Comparison of ENCODE assay signal across 1 cellular context in genomic region chr18:48931680-48932461, GRCh38.
A peak's percentile ranks its signal among the peaks of the same experiment; 100 is the strongest.
TF ChIP-seq lines count a peak whose summit lies in the region.

No MANE protein-coding gene starts in this region.

TF ChIP-seq in HEK293, 187 proteins besides CTCF, POLR2A, EP300 and RAD21 (continued from another document and continues in another):
- TF ChIP-seq, protein P1, sequence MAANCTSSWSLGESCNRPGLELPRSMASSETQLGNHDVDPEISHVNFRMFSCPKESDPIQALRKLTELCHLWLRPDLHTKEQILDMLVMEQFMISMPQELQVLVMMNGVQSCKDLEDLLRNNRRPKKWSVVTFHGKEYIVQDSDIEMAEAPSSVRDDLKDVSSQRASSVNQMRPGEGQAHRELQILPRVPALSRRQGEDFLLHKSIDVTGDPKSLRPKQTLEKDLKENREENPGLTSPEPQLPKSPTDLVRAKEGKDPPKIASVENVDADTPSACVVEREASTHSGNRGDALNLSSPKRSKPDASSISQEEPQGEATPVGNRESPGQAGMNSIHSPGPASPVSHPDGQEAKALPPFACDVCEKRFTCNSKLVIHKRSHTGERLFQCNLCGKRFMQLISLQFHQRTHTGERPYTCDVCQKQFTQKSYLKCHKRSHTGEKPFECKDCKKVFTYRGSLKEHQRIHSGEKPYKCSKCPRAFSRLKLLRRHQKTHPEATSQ (tag by site-specific recombination; IDR thresholded peaks at IDR 0.05), result no peak
- TF ChIP-seq ZNF350 (tag by site-specific recombination; IDR thresholded peaks at IDR 0.05) (no peak), ZNF341 (tag by site-specific recombination; IDR thresholded peaks at IDR 0.05; ENCODE audit: low read depth) (peak; percentile 70), KLF1 (tag by site-specific recombination; IDR thresholded peaks at IDR 0.05) (no peak), RBAK (tag by site-specific recombination; IDR thresholded peaks at IDR 0.05) (no peak), PATZ1 (tag by site-specific recombination; IDR thresholded peaks at IDR 0.05) (peak; percentile 54), ZNF626 (tag by site-specific recombination; IDR thresholded peaks at IDR 0.05) (no peak), PRDM4 (tag by site-specific recombination; IDR thresholded peaks at IDR 0.05) (no peak), ZNF76 (tag by site-specific recombination; IDR thresholded peaks at IDR 0.05; ENCODE audit: borderline replicate concordance, low read depth) (no peak), BCL11B (tag by site-specific recombination; IDR thresholded peaks at IDR 0.05; ENCODE audit: low read depth) (no peak), GLI2 (tag by site-specific recombination; IDR thresholded peaks at IDR 0.05; ENCODE audit: borderline replicate concordance, low read depth) (no peak), ZNF664 (tag by site-specific recombination; IDR thresholded peaks at IDR 0.05) (no peak), ZNF621 (tag by site-specific recombination; IDR thresholded peaks at IDR 0.05) (no peak), ZNF660 (tag by site-specific recombination; IDR thresholded peaks at IDR 0.05) (0 out of 2 replicates have a peak, but pooled peaks have one; percentile 22), ZNF248 (tag by site-specific recombination; IDR thresholded peaks at IDR 0.05) (no peak), MYNN (tag by site-specific recombination; IDR thresholded peaks at IDR 0.05; ENCODE audit: borderline replicate concordance) (no peak), ZNF585B (tag by site-specific recombination; IDR thresholded peaks at IDR 0.05) (no peak), ZNF335 (tag by site-specific recombination; conservative IDR thresholded peaks at IDR 0.05) (no peak), ZNF558 (tag by site-specific recombination; IDR thresholded peaks at IDR 0.05) (no peak), ZNF776 (tag by site-specific recombination; IDR thresholded peaks at IDR 0.05; ENCODE audit: borderline replicate concordance) (no peak), ZNF214 (tag by site-specific recombination; IDR thresholded peaks at IDR 0.05; ENCODE audit: borderline replicate concordance) (no peak), ZSCAN30 (tag by site-specific recombination; IDR thresholded peaks at IDR 0.05) (no peak; the same call in 1 of the 2 replicates), ZNF768 (tag by site-specific recombination; IDR thresholded peaks at IDR 0.05) (no peak), ZNF596 (tag by site-specific recombination; IDR thresholded peaks at IDR 0.05) (no peak), ELK4 (IDR thresholded peaks at IDR 0.05; ENCODE audit: borderline replicate concordance, low read depth, low read length) (no peak), ZBTB17 (tag by site-specific recombination; IDR thresholded peaks at IDR 0.05) (peak; percentile 43; the same call in 1 of the 2 replicates), ZNF366 (tag by site-specific recombination; conservative IDR thresholded peaks at IDR 0.05) (no peak), ZNF600 (tag by site-specific recombination; IDR thresholded peaks at IDR 0.05) (0 out of 2 replicates have a peak, but pooled peaks have one; percentile 49), ZNF792 (tag by site-specific recombination; IDR thresholded peaks at IDR 0.05) (no peak), PRDM1 (tag by site-specific recombination; IDR thresholded peaks at IDR 0.05) (no peak), ZSCAN16 (tag by site-specific recombination; IDR thresholded peaks at IDR 0.05) (no peak), IKZF3 (tag by site-specific recombination; IDR thresholded peaks at IDR 0.05) (no peak), ZFHX2 (tag by site-specific recombination; conservative IDR thresholded peaks at IDR 0.05) (no peak), SALL2 (tag by site-specific recombination; IDR thresholded peaks at IDR 0.05; ENCODE audit: borderline replicate concordance) (no peak), ZNF785 (tag by site-specific recombination; IDR thresholded peaks at IDR 0.05) (no peak), KLF16 (tag by site-specific recombination; IDR thresholded peaks at IDR 0.05) (no peak), ZFP37 (tag by site-specific recombination; IDR thresholded peaks at IDR 0.05) (no peak), SCRT1 (tag by site-specific recombination; IDR thresholded peaks at IDR 0.05; ENCODE audit: borderline replicate concordance) (no peak), ZNF692 (tag by site-specific recombination; IDR thresholded peaks at IDR 0.05) (peak; percentile 87; the same call in 1 of the 2 replicates), ZNF473 (tag by site-specific recombination; IDR thresholded peaks at IDR 0.05) (no peak), ZNF169 (tag by site-specific recombination; IDR thresholded peaks at IDR 0.05) (no peak)
- TF ChIP-seq, protein P2, sequence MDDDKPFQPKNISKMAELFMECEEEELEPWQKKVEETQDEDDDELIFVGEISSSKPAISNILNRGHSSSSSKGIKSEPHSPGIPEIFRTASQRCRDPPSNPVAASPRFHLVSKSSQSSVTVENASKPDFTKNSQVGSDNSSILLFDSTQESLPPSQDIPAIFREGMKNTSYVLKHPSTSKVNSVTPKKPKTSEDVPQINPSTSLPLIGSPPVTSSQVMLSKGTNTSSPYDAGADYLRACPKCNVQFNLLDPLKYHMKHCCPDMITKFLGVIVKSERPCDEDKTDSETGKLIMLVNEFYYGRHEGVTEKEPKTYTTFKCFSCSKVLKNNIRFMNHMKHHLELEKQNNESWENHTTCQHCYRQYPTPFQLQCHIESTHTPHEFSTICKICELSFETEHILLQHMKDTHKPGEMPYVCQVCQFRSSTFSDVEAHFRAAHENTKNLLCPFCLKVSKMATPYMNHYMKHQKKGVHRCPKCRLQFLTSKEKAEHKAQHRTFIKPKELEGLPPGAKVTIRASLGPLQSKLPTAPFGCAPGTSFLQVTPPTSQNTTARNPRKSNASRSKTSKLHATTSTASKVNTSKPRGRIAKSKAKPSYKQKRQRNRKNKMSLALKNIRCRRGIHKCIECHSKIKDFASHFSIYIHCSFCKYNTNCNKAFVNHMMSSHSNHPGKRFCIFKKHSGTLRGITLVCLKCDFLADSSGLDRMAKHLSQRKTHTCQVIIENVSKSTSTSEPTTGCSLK (tag by site-specific recombination; IDR thresholded peaks at IDR 0.05), result no peak
- TF ChIP-seq, protein P3, sequence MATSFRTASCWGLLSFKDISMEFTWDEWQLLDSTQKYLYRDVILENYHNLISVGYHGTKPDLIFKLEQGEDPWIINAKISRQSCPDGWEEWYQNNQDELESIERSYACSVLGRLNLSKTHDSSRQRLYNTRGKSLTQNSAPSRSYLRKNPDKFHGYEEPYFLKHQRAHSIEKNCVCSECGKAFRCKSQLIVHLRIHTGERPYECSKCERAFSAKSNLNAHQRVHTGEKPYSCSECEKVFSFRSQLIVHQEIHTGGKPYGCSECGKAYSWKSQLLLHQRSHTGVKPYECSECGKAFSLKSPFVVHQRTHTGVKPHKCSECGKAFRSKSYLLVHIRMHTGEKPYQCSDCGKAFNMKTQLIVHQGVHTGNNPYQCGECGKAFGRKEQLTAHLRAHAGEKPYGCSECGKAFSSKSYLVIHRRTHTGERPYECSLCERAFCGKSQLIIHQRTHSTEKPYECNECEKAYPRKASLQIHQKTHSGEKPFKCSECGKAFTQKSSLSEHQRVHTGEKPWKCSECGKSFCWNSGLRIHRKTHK (tag by site-specific recombination; IDR thresholded peaks at IDR 0.05), result no peak
- TF ChIP-seq, protein P4, sequence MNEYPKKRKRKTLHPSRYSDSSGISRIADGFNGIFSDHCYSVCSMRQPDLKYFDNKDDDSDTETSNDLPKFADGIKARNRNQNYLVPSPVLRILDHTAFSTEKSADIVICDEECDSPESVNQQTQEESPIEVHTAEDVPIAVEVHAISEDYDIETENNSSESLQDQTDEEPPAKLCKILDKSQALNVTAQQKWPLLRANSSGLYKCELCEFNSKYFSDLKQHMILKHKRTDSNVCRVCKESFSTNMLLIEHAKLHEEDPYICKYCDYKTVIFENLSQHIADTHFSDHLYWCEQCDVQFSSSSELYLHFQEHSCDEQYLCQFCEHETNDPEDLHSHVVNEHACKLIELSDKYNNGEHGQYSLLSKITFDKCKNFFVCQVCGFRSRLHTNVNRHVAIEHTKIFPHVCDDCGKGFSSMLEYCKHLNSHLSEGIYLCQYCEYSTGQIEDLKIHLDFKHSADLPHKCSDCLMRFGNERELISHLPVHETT (tag by site-specific recombination; IDR thresholded peaks at IDR 0.05), result no peak
- TF ChIP-seq, protein P5, sequence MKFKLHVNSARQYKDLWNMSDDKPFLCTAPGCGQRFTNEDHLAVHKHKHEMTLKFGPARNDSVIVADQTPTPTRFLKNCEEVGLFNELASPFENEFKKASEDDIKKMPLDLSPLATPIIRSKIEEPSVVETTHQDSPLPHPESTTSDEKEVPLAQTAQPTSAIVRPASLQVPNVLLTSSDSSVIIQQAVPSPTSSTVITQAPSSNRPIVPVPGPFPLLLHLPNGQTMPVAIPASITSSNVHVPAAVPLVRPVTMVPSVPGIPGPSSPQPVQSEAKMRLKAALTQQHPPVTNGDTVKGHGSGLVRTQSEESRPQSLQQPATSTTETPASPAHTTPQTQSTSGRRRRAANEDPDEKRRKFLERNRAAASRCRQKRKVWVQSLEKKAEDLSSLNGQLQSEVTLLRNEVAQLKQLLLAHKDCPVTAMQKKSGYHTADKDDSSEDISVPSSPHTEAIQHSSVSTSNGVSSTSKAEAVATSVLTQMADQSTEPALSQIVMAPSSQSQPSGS (tag by site-specific recombination; IDR thresholded peaks at IDR 0.05; ENCODE audit: low read depth), result no peak
- TF ChIP-seq, protein P6, sequence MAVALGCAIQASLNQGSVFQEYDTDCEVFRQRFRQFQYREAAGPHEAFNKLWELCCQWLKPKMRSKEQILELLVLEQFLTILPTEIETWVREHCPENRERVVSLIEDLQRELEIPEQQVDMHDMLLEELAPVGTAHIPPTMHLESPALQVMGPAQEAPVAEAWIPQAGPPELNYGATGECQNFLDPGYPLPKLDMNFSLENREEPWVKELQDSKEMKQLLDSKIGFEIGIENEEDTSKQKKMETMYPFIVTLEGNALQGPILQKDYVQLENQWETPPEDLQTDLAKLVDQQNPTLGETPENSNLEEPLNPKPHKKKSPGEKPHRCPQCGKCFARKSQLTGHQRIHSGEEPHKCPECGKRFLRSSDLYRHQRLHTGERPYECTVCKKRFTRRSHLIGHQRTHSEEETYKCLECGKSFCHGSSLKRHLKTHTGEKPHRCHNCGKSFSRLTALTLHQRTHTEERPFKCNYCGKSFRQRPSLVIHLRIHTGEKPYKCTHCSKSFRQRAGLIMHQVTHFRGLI (tag by site-specific recombination; IDR thresholded peaks at IDR 0.05), result no peak
- TF ChIP-seq, protein P7, sequence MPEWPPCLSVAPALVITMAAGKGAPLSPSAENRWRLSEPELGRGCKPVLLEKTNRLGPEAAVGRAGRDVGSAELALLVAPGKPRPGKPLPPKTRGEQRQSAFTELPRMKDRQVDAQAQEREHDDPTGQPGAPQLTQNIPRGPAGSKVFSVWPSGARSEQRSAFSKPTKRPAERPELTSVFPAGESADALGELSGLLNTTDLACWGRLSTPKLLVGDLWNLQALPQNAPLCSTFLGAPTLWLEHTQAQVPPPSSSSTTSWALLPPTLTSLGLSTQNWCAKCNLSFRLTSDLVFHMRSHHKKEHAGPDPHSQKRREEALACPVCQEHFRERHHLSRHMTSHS (tag by site-specific recombination; IDR thresholded peaks at IDR 0.05), result no peak
